9 cellular contexts compared by ENCODE assay signal in the genomic region with DNA sequence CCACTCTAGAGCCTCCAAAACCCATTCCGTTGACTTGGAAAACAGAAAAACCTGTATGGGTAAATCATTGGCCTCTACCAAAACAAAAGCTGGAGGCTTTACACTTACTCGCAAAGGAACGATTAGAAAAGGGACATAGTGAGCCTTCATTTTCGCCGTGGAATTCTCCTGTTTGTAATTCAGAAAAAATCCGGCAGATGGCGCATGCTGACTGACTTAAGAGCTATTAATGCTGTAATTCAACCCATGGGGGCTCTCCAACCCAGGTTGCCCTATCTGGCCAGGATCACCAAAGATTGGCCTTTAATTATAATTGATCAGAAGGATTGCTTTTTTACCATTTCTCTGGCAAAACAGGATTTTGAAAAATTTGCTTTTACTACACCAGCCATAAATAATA.
DNase-seq lines count a peak whose midpoint lies in the region; ATAC-seq and TF ChIP-seq lines count a peak whose summit lies in the region.
"Had no signal": no experiment of that assay in that cellular context is flagged by ENCODE, and none has a peak within 500 bp of the region (broad histone marks: within the 10 kb centered on the region; RNA-seq: fewer than 3 reads in every experiment).

No MANE protein-coding gene starts in this region.

- no peak overlapping the region for H3K4me3 ChIP-seq in HFF-Myc (replicated peaks; ENCODE audit: low read depth, low read length)
- no peak overlapping the region for H3K4me3 ChIP-seq in ascending aorta

- intact Hi-C loops in CD4-positive, alpha-beta T cell (cut with DNase I, micrococcal nuclease), result loop anchor here (2.0 to 10.0 kb wide), 5 partner anchors 250 to 1040 kb away; a partner anchor contains a TSS
- intact Hi-C loops in ascending aorta (cut with DNase I), result loop anchor here (1.0 kb wide), 1 partner anchor 430 kb away; a partner anchor contains a TSS

- no peaks in the 10 kb centered on the region for H3K36me3 ChIP-seq in ascending aorta

- ATAC-seq in CD4-positive, alpha-beta T cell (ENCODE audit: poor library complexity), result no peak
- no peak for ATAC-seq in GM21723 (IDR thresholded peaks at IDR 0.05; ENCODE audit: unreplicated experiment)

- peak; percentile 15 to 47 (median 40) for DNase-seq in CD4-positive, alpha-beta T cell
- no peak for DNase-seq in HFF-Myc (ENCODE audit: extremely low read depth, low read depth)
- peak; percentile 50 for DNase-seq in SKM-1 (lab: John Stamatoyannopoulos, UW; ENCODE audit: unreplicated experiment)
- DNase-seq in ascending aorta (ENCODE audit: low spot score in 2 of 2), result peak in 1 of 2 donors; percentile 67
- DNase-seq in kidney tubule cell (ENCODE audit: low spot score), result peak; percentile 30
- DNase-seq in stimulated activated CD8-positive, alpha-beta memory T cell treated with anti-CD3 and anti-CD28 coated beads, Interleukin-4, amount 100 ng/mL, for 24 hours (ENCODE audit: low read depth), result peak; percentile 17
- no peak for DNase-seq in OCI-M1 (lab: John Stamatoyannopoulos, UW)

- peaks cover 11% of the 10 kb centered on the region for H3K36me3 Mint-ChIP-seq in CD4-positive, alpha-beta T cell (ENCODE audit: low read depth)

- CTCF ChIA-PET in CD4-positive, alpha-beta T cell (lab: Charles Lee), result interaction anchor here (1.0 to 1.6 kb wide), 2 partner anchors 430 to 494 kb away, joined by 3 to 6 read pairs; a partner anchor contains a TSS

- POLR2A ChIA-PET in CD4-positive, alpha-beta T cell (lab: Charles Lee), result no interaction called here

- no peaks in the 10 kb centered on the region for H3K4me1 ChIP-seq in ascending aorta

- no peaks in the 10 kb centered on the region for H3K27me3 ChIP-seq in CD4-positive, alpha-beta T cell (ENCODE audit: control insufficient read depth, insufficient read depth, low read length)
- H3K27me3 ChIP-seq in ascending aorta, result no peaks in the 10 kb centered on the region

- H3K9me3 Mint-ChIP-seq in CD4-positive, alpha-beta T cell, result peaks cover 1% of the 10 kb centered on the region

- no peak overlapping the region for H3K27ac ChIP-seq in CD4-positive, alpha-beta T cell (ENCODE audit: low read depth, low read length)
- no peak overlapping the region for H3K27ac ChIP-seq in ascending aorta
- H3K27ac ChIP-seq: HL-60 had no signal

- no peaks in the 10 kb centered on the region for H3K9me3 ChIP-seq in CD4-positive, alpha-beta T cell (ENCODE audit: control insufficient read depth, low read length)
- H3K9me3 ChIP-seq in ascending aorta, result peaks cover 9 to 13% of the 10 kb centered on the region in 2 donors

- H3K4me3 Mint-ChIP-seq in CD4-positive, alpha-beta T cell, result no peak overlapping the region

- H3K4me1 Mint-ChIP-seq in CD4-positive, alpha-beta T cell (ENCODE audit: low read depth), result peaks cover 11% of the 10 kb centered on the region

- peak; percentile 82 for TF ChIP-seq CTCF in CD4-positive, alpha-beta T cell (IDR thresholded peaks at IDR 0.05)
- peak; percentile 34 for TF ChIP-seq CTCF in HFF-Myc (IDR thresholded peaks at IDR 0.05; ENCODE audit: low read depth, low read length, missing control alignments)
- peak; percentile 18 to 60 (median 47) for TF ChIP-seq CTCF in ascending aorta (IDR thresholded peaks at IDR 0.05)

- no peaks in the 10 kb centered on the region for H3K27me3 Mint-ChIP-seq in CD4-positive, alpha-beta T cell

- H3K27ac Mint-ChIP-seq in CD4-positive, alpha-beta T cell, result no peak overlapping the region

Comparison
In these comparisons a context has a peak if more than half of its experiments do, and no peak if none do; other contexts are left out.
1. DNase-seq: peak in CD4-positive, alpha-beta T cell (10 of 10), SKM-1 (single experiment), kidney tubule cell (single experiment) and stimulated activated CD8-positive, alpha-beta memory T cell treated with anti-CD3 and anti-CD28 coated beads, Interleukin-4, amount 100 ng/mL, for 24 hours (single experiment); none in HFF-Myc (single experiment) and OCI-M1 (single experiment).
2. Peak in every context shown above with its lines, with median percentiles within 50 percentile points of each other: CTCF ChIP-seq.